In genomic region chr15:55289573-55290360, GRCh38 we compare ENCODE assay signal across 8 cellular contexts. TPM values are rescaled to one million over a fixed set of nuclear protein-coding genes. Genes with fewer than 3 reads are reported as not detected.
A peak's percentile ranks its signal among the peaks of the same experiment; 100 is the strongest.
DNase-seq lines count a peak whose midpoint lies in the region; ATAC-seq and TF ChIP-seq lines count a peak whose summit lies in the region.

Gene RAB27A, minus strand, starts transcription at chr15:55289813. Its CDS starts 54,879 bp downstream, at chr15:55234934.

- peak; percentile 71 for TF ChIP-seq POLR2A in right lobe of liver (IDR thresholded peaks at IDR 0.05)

- DNase-seq in NCI-H2029 (lab: John Stamatoyannopoulos, UW) (peak; percentile 31), NCI-H2029 treated with DMSO at 0.1 percent for 48 hours (lab: John Stamatoyannopoulos, UW) (no peak), NCI-H146 treated with DMSO at 0.1 percent for 48 hours (lab: John Stamatoyannopoulos, UW; ENCODE audit: unreplicated experiment) (peak; percentile 4), colonic mucosa (peak; percentile 81), right lobe of liver (peak; percentile 88 to 92 (median 88))
- peak; percentile 89 for DNase-seq in activated CD4-positive, alpha-beta T cell treated with anti-CD3 and anti-CD28 coated beads for 48 hours
- DNase-seq in stimulated activated CD4-positive, alpha-beta T cell treated with anti-CD3 and anti-CD28 coated beads, TNF-alpha, amount 100 ng/mL, for 1 hour (ENCODE audit: low read depth in 3 of 3, low spot score in 1 of 3) = peak; percentile 41 to 65 (median 53)

- ATAC-seq in HG02642 (IDR thresholded peaks at IDR 0.05; ENCODE audit: poor library complexity, unreplicated experiment) (peak; percentile 80), right lobe of liver (peak; percentile 83 to 91 (median 88))

- TF ChIP-seq CTCF in colonic mucosa (IDR thresholded peaks at IDR 0.05) (no peak), right lobe of liver (IDR thresholded peaks at IDR 0.05) (no peak)

- WGBS in right lobe of liver (ENCODE audit: insufficient coverage, low coverage, low lambda C conversion rate, missing lambda C conversion rate) = 0% methylated on average over 16 of the region's 85 CpGs

- H3K4me1 ChIP-seq in colonic mucosa (no peaks in the 10 kb centered on the region), right lobe of liver (peaks cover 0 to 16% (median 3%) of the 10 kb centered on the region in 4 donors)

- H3K9me3 ChIP-seq in colonic mucosa (no peaks in the 10 kb centered on the region), right lobe of liver (no peaks in the 10 kb centered on the region)

- peak within 1 kb of the TSS; percentile 91 to 94 for H3K9ac ChIP-seq in colonic mucosa (ENCODE audit: low read depth in 2 of 2, low read length in 2 of 2)

- intact Hi-C loops in colonic mucosa (cut with DNase I) = loop anchor here (2.0 to 10.0 kb wide), 2 partner anchors 71 to 145 kb away; no protein-coding TSS in a partner anchor
- intact Hi-C loops in right lobe of liver (cut with DNase I) = loop anchor here (5.0 kb wide), 2 partner anchors 37 to 67 kb away; no protein-coding TSS in a partner anchor

- no peaks in the 10 kb centered on the region for H3K27me3 ChIP-seq in colonic mucosa
- H3K27me3 ChIP-seq in right lobe of liver = no peaks in the 10 kb centered on the region

- H3K27ac ChIP-seq in colonic mucosa = peak within 1 kb of the TSS; percentile 82
- H3K27ac ChIP-seq in right lobe of liver = peak within 1 kb of the TSS; percentile 77 to 95 (median 93)

- peak within 1 kb of the TSS; percentile 69 for H3K4me3 ChIP-seq in colonic mucosa
- peak within 1 kb of the TSS; percentile 85 to 92 (median 85) for H3K4me3 ChIP-seq in right lobe of liver

- no peaks in the 10 kb centered on the region for H3K36me3 ChIP-seq in colonic mucosa
- no peaks in the 10 kb centered on the region for H3K36me3 ChIP-seq in right lobe of liver

RNA-seq across cellular contexts. Expression of gene RAB27A, which starts in this region (rescaled TPM):
- total RNA-seq in colonic mucosa = 10 to 100 TPM; 46.0 to 69.6 TPM
- 10 to 100 TPM; 15.9 to 41.4 (median 21.0) TPM for total RNA-seq in right lobe of liver
